ENCODE assay signal across 10 cellular contexts in genomic region chr14:75566321-75566720, GRCh38. TPM values are rescaled to one million over a fixed set of nuclear protein-coding genes. Genes with fewer than 3 reads are reported as not detected.
A peak's percentile ranks its signal among the peaks of the same experiment; 100 is the strongest.
DNase-seq lines count a peak whose midpoint lies in the region; ATAC-seq and TF ChIP-seq lines count a peak whose summit lies in the region.
"Had no signal": no experiment of that assay in that cellular context is flagged by ENCODE, and none has a peak within 500 bp of the region (broad histone marks: within the 10 kb centered on the region; RNA-seq: fewer than 3 reads in every experiment).

No MANE protein-coding gene starts in this region.

- peak overlapping the region; percentile 99 for H3K27ac Mint-ChIP-seq in stimulated activated effector memory CD8-positive, alpha-beta T cell treated with anti-CD3 and anti-CD28 coated beads, Interleukin-12 subunit alpha, Interleukin-12 subunit beta, amount 100 ng/mL, for 72 hours

- no peaks in the 10 kb centered on the region for H3K36me3 ChIP-seq in left lung
- H3K36me3 ChIP-seq: stomach had no signal

- H3K9me3 Mint-ChIP-seq in stimulated activated effector memory CD8-positive, alpha-beta T cell treated with anti-CD3 and anti-CD28 coated beads, Interleukin-12 subunit alpha, Interleukin-12 subunit beta, amount 100 ng/mL, for 72 hours = peaks cover 2% of the 10 kb centered on the region
- H3K9me3 Mint-ChIP-seq: dendritic cell treated with granulocyte-macrophage colony-stimulating factor and Interleukin-4, amounts not matched to agents 40 ng/mL and 50 ng/mL, for 4 days had no signal

- H3K27me3 ChIP-seq in left lung = no peaks in the 10 kb centered on the region

- H3K9me3 ChIP-seq in left lung = no peaks in the 10 kb centered on the region
- H3K9me3 ChIP-seq: stomach had no signal

- H3K4me3 ChIP-seq in fibroblast of mammary gland (ENCODE audit: control insufficient read depth, low read depth, low read length) (no peak overlapping the region), left lung (no peak overlapping the region)
- H3K4me3 ChIP-seq: stomach had no signal

- TF ChIP-seq CTCF in fibroblast of mammary gland (conservative IDR thresholded peaks at IDR 0.05; ENCODE audit: control insufficient read depth, insufficient read depth, low read depth, low read length) = no peak
- TF ChIP-seq CTCF in left lung (IDR thresholded peaks at IDR 0.05) = no peak

- peaks cover 0 to 5% of the 10 kb centered on the region in 2 donors for H3K4me1 ChIP-seq in left lung

- no peak overlapping the region for H3K27ac ChIP-seq in left lung
- H3K27ac ChIP-seq: stomach had no signal

- peaks cover 85% of the 10 kb centered on the region for H3K4me1 Mint-ChIP-seq in stimulated activated effector memory CD8-positive, alpha-beta T cell treated with anti-CD3 and anti-CD28 coated beads, Interleukin-12 subunit alpha, Interleukin-12 subunit beta, amount 100 ng/mL, for 72 hours

- DNase-seq in MV-4-11 (lab: John Stamatoyannopoulos, UW) (peak; percentile 20), fibroblast of mammary gland (ENCODE audit: low read depth) (peak; percentile 14), left lung (no peak), NCI-H82 (lab: John Stamatoyannopoulos, UW) (no peak), NCI-H748 treated with DMSO at 0.1 percent for 48 hours (lab: John Stamatoyannopoulos, UW) (no peak)
- DNase-seq in activated CD8-positive, alpha-beta memory T cell treated with anti-CD3 and anti-CD28 coated beads for 24 hours = peak; percentile 84
- DNase-seq in stimulated activated effector memory CD8-positive, alpha-beta T cell treated with anti-CD3 and anti-CD28 coated beads, Interleukin-12 subunit alpha, Interleukin-12 subunit beta, amount 100 ng/mL, for 72 hours (ENCODE audit: low spot score in 2 of 2) = peak; percentile 36 to 80
- DNase-seq: left cardiac atrium, stomach had no signal

- peak; percentile 89 for ATAC-seq in stimulated activated effector memory CD8-positive, alpha-beta T cell treated with anti-CD3 and anti-CD28 coated beads, Interleukin-12 subunit alpha, Interleukin-12 subunit beta, amount 100 ng/mL, for 72 hours
- no peak for ATAC-seq in left lung

- peaks cover 19% of the 10 kb centered on the region for H3K36me3 Mint-ChIP-seq in stimulated activated effector memory CD8-positive, alpha-beta T cell treated with anti-CD3 and anti-CD28 coated beads, Interleukin-12 subunit alpha, Interleukin-12 subunit beta, amount 100 ng/mL, for 72 hours

- intact Hi-C loops in left lung (cut with DNase I) = no loop called here

- H3K4me3 Mint-ChIP-seq in stimulated activated effector memory CD8-positive, alpha-beta T cell treated with anti-CD3 and anti-CD28 coated beads, Interleukin-12 subunit alpha, Interleukin-12 subunit beta, amount 100 ng/mL, for 72 hours = peak overlapping the region; percentile 75
- H3K4me3 Mint-ChIP-seq: dendritic cell treated with granulocyte-macrophage colony-stimulating factor and Interleukin-4, amounts not matched to agents 40 ng/mL and 50 ng/mL, for 4 days had no signal

RNA-seq across cellular contexts. Expression of gene FLVCR2, which starts 12.1 kb away (rescaled TPM):
- 10 to 100 TPM; 20.2 to 30.9 TPM for total RNA-seq in left lung

RNA-seq across cellular contexts. Expression of gene BATF, which starts 44.1 kb away (rescaled TPM):
- 10 to 100 TPM in 1 of 2 donors, 1 to 10 TPM in 1; 4.3 to 19.6 TPM for total RNA-seq in left lung

Comparison
In these comparisons a context has a peak if more than half of its experiments do, and no peak if none do; other contexts are left out.
1. DNase-seq: peak in MV-4-11 (single experiment), activated CD8-positive, alpha-beta memory T cell treated with anti-CD3 and anti-CD28 coated beads for 24 hours (single experiment), fibroblast of mammary gland (single experiment) and stimulated activated effector memory CD8-positive, alpha-beta T cell treated with anti-CD3 and anti-CD28 coated beads, Interleukin-12 subunit alpha, Interleukin-12 subunit beta, amount 100 ng/mL, for 72 hours (2 of 2); none in left lung (0 of 2), NCI-H82 (single experiment) and NCI-H748 treated with DMSO at 0.1 percent for 48 hours (single experiment).